In genomic region chr16:61263400-61263799, GRCh38 we compare ENCODE assay signal across 22 cellular contexts.
"Had no signal": no experiment of that assay in that cellular context is flagged by ENCODE, and none has a peak within 500 bp of the region (broad histone marks: within the 10 kb centered on the region; RNA-seq: fewer than 3 reads in every experiment).

No MANE protein-coding gene starts in this region.

- H3K27ac Mint-ChIP-seq: mesothelial cell of epicardium; natural killer cell; stimulated activated naive B cell treated with anti-CD40 and anti-IgM and Interleukin-4, amounts not matched to agents 10 μg/mL and 1 μg/mL and 100 μg/mL, for 72 hours; stimulated activated naive CD8-positive, alpha-beta T cell treated with anti-CD3 and anti-CD28 coated beads, Interleukin-15, amount 100 ng/mL, for 72 hours had no signal

- H3K27me3 ChIP-seq: heart right ventricle, ovary, right atrium auricular region, sigmoid colon, testis, tibial nerve had no signal

- H3K27ac ChIP-seq: dorsolateral prefrontal cortex, heart right ventricle, ovary, right atrium auricular region, sigmoid colon, skin epidermis, testis, tibial nerve had no signal

- H3K4me1 Mint-ChIP-seq: mesothelial cell of epicardium; natural killer cell; stimulated activated naive B cell treated with anti-CD40 and anti-IgM and Interleukin-4, amounts not matched to agents 10 μg/mL and 1 μg/mL and 100 μg/mL, for 72 hours; stimulated activated naive CD8-positive, alpha-beta T cell treated with anti-CD3 and anti-CD28 coated beads, Interleukin-15, amount 100 ng/mL, for 72 hours had no signal

- H3K4me3 ChIP-seq: dorsolateral prefrontal cortex, heart right ventricle, ovary, right atrium auricular region, sigmoid colon, skin epidermis, testis, tibial nerve had no signal

- H3K36me3 ChIP-seq: heart right ventricle, ovary, right atrium auricular region, sigmoid colon, tibial nerve had no signal

- H3K36me3 Mint-ChIP-seq: mesothelial cell of epicardium; natural killer cell; stimulated activated naive B cell treated with anti-CD40 and anti-IgM and Interleukin-4, amounts not matched to agents 10 μg/mL and 1 μg/mL and 100 μg/mL, for 72 hours had no signal

- H3K4me1 ChIP-seq: heart right ventricle, right atrium auricular region, sigmoid colon, testis, tibial nerve had no signal

- H3K27me3 Mint-ChIP-seq: stimulated activated naive B cell treated with anti-CD40 and anti-IgM and Interleukin-4, amounts not matched to agents 10 μg/mL and 1 μg/mL and 100 μg/mL, for 72 hours; stimulated activated naive CD8-positive, alpha-beta T cell treated with anti-CD3 and anti-CD28 coated beads, Interleukin-15, amount 100 ng/mL, for 72 hours had no signal

- ATAC-seq: heart right ventricle; left lobe of liver; natural killer cell; stimulated activated naive B cell treated with anti-CD40 and anti-IgM and Interleukin-4, amounts not matched to agents 10 μg/mL and 1 μg/mL and 100 μg/mL, for 72 hours; stimulated activated naive CD8-positive, alpha-beta T cell treated with anti-CD3 and anti-CD28 coated beads, Interleukin-15, amount 100 ng/mL, for 72 hours had no signal

- DNase-seq: cortex of kidney; dorsolateral prefrontal cortex; effector CD8-positive, alpha-beta T cell; foreskin melanocyte; heart right ventricle; hypothalamus; islet precursor cell; mammary epithelial cell; natural killer cell; ovary; sigmoid colon; stimulated activated CD4-positive, alpha-beta T cell treated with anti-CD3 and anti-CD28 coated beads, Interleukin-2, amount 100 ng/mL, for 24 hours; stimulated activated CD4-positive, alpha-beta T cell treated with anti-CD3 and anti-CD28 coated beads, Interleukin-4, amount 100 ng/mL, for 4 hours; stimulated activated naive B cell treated with anti-CD40 and anti-IgM and Interleukin-4, amounts not matched to agents 10 μg/mL and 1 μg/mL and 100 μg/mL, for 72 hours; stimulated activated naive CD8-positive, alpha-beta T cell treated with anti-CD3 and anti-CD28 coated beads, Interleukin-15, amount 100 ng/mL, for 72 hours; testis had no signal

- H3K9me3 ChIP-seq: ovary, right atrium auricular region, sigmoid colon, testis, tibial nerve had no signal

- H3K9me3 Mint-ChIP-seq: stimulated activated naive B cell treated with anti-CD40 and anti-IgM and Interleukin-4, amounts not matched to agents 10 μg/mL and 1 μg/mL and 100 μg/mL, for 72 hours had no signal

- H3K4me3 Mint-ChIP-seq: mesothelial cell of epicardium; natural killer cell; neural crest cell; stimulated activated naive B cell treated with anti-CD40 and anti-IgM and Interleukin-4, amounts not matched to agents 10 μg/mL and 1 μg/mL and 100 μg/mL, for 72 hours; stimulated activated naive CD8-positive, alpha-beta T cell treated with anti-CD3 and anti-CD28 coated beads, Interleukin-15, amount 100 ng/mL, for 72 hours had no signal
